ENCODE assay signal across 8 cellular contexts in the genomic region with DNA sequence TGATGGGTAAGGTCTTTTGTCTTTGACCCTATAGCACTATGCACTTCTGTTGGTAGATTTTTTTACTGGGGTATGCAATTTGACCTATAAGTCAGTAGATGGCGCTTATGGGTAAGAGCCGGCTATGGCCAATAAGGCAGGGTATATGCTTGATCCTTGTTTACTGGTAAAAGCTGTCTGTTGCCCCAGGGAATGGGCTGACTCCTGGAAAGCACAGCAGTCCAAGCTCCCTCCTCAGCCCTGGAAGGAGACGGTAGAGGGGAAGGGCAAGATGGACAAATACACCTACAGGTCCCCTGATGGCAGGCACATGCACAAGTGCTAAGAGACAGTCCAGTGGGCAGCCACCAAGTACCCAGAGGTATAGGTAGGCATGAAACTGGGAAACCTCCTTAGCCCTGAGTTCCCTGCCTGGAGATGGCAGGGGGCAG.
A peak's percentile ranks its signal among the peaks of the same experiment; 100 is the strongest.
DNase-seq lines count a peak whose midpoint lies in the region; TF ChIP-seq lines count a peak whose summit lies in the region.

No MANE protein-coding gene starts in this region.

- H3K4me3 ChIP-seq in H7 (ENCODE audit: insufficient read depth, low read depth, low read length) (no peak overlapping the region), Loucy (ENCODE audit: low read length, poor library complexity, severe bottlenecking) (no peak overlapping the region), ascending aorta (no peak overlapping the region), iPS DF 6.9 (ENCODE audit: low read length) (no peak overlapping the region), testis (no peak overlapping the region)

- peak; percentile 18 for DNase-seq in NCI-H748 (lab: John Stamatoyannopoulos, UW; ENCODE audit: unreplicated experiment)
- no peak for DNase-seq in NCI-H748 treated with DMSO at 0.1 percent for 48 hours (lab: John Stamatoyannopoulos, UW)
- DNase-seq in H7 = peak; percentile 9
- DNase-seq in ascending aorta (ENCODE audit: low spot score in 2 of 2) = no peak
- DNase-seq in iPS DF 6.9 (ENCODE audit: low read depth, low spot score) = peak; percentile 7
- DNase-seq in testis = peak; percentile 29
- DNase-seq in amygdala (lab: John Stamatoyannopoulos, UW) = no peak

- H3K79me2 ChIP-seq in Loucy (ENCODE audit: insufficient read depth, low read length) = no peaks in the 10 kb centered on the region

- H2AFZ ChIP-seq in Loucy (ENCODE audit: low read length) = no peak overlapping the region; the same call in 1 of the 2 replicates

- no peaks in the 10 kb centered on the region for H3K9me2 ChIP-seq in Loucy (replicated peaks; ENCODE audit: low read depth, low read length)

- H3K36me3 ChIP-seq in H7 (replicated peaks; ENCODE audit: control insufficient read depth, insufficient read depth, low read length) = no peaks in the 10 kb centered on the region
- H3K36me3 ChIP-seq in Loucy (ENCODE audit: insufficient read depth, low read length) = no peaks in the 10 kb centered on the region
- H3K36me3 ChIP-seq in ascending aorta = no peaks in the 10 kb centered on the region
- no peaks in the 10 kb centered on the region for H3K36me3 ChIP-seq in iPS DF 6.9 (ENCODE audit: control insufficient read depth, insufficient read depth, low read length)
- no peaks in the 10 kb centered on the region for H3K36me3 ChIP-seq in testis (ENCODE audit: low read depth, missing control alignments)

- H3K27me3 ChIP-seq in H7 (ENCODE audit: control insufficient read depth, insufficient read depth, low read length) = no peaks in the 10 kb centered on the region
- no peaks in the 10 kb centered on the region for H3K27me3 ChIP-seq in Loucy (ENCODE audit: insufficient read depth, low read length, poor library complexity, severe bottlenecking)
- no peaks in the 10 kb centered on the region for H3K27me3 ChIP-seq in ascending aorta
- H3K27me3 ChIP-seq in iPS DF 6.9 (ENCODE audit: control insufficient read depth, insufficient read depth, low read length) = no peaks in the 10 kb centered on the region
- no peaks in the 10 kb centered on the region for H3K27me3 ChIP-seq in testis

- WGBS in iPS DF 6.9 (ENCODE audit: insufficient coverage, insufficient read length) = no CpG with 5 or more reads among the region's 3 CpGs
- WGBS in testis, 2 donors = 29 to 49% methylated on average over 3 of the region's 3 CpGs

- no peak overlapping the region for H3K4me2 ChIP-seq in Loucy (ENCODE audit: low read depth, low read length, poor library complexity, severe bottlenecking)

- no peak overlapping the region for H3K27ac ChIP-seq in ascending aorta
- H3K27ac ChIP-seq in iPS DF 6.9 (ENCODE audit: low read length) = no peak overlapping the region
- no peak overlapping the region for H3K27ac ChIP-seq in testis

- H3K9me3 ChIP-seq in Loucy (ENCODE audit: insufficient read depth, low read depth, low read length) (no peaks in the 10 kb centered on the region), ascending aorta (peaks cover 0 to 7% of the 10 kb centered on the region in 2 donors), iPS DF 6.9 (ENCODE audit: control insufficient read depth, insufficient read depth, low read length) (no peaks in the 10 kb centered on the region), testis (no peaks in the 10 kb centered on the region)

- intact Hi-C loops in ascending aorta (cut with DNase I) = loop anchor here (5.0 to 10.0 kb wide), 2 partner anchors 179 to 517 kb away; no protein-coding TSS in a partner anchor
- intact Hi-C loops in testis (cut with DNase I; ENCODE audit: low total_unique reads) = no loop called here

- no peaks in the 10 kb centered on the region for H3K4me1 ChIP-seq in Loucy (ENCODE audit: insufficient read depth, low read length, poor library complexity, severe bottlenecking)
- no peaks in the 10 kb centered on the region for H3K4me1 ChIP-seq in ascending aorta
- H3K4me1 ChIP-seq in iPS DF 6.9 (ENCODE audit: control insufficient read depth, insufficient read depth, low read length) = peaks cover 2% of the 10 kb centered on the region; the same call in 1 of the 2 replicates
- no peaks in the 10 kb centered on the region for H3K4me1 ChIP-seq in testis

- peak; percentile 77 for TF ChIP-seq CTCF in Loucy (conservative IDR thresholded peaks at IDR 0.05; ENCODE audit: low read length)
- peak; percentile 24 to 67 (median 43) for TF ChIP-seq CTCF in ascending aorta (IDR thresholded peaks at IDR 0.05)
- TF ChIP-seq CTCF in testis (IDR thresholded peaks at IDR 0.05) = peak in 2 of 3 experiments; percentile 36 to 61

- no peaks in the 10 kb centered on the region for H4K20me1 ChIP-seq in Loucy (ENCODE audit: insufficient read depth, low read length, poor library complexity, severe bottlenecking)

- H3F3A ChIP-seq in Loucy (ENCODE audit: low read depth) = no peaks in the 10 kb centered on the region

- TF ChIP-seq POLR2A in testis (IDR thresholded peaks at IDR 0.05) = no peak

- no peak overlapping the region for H3K9ac ChIP-seq in Loucy (ENCODE audit: low read depth, low read length, poor library complexity, severe bottlenecking)

Comparison
In these comparisons a context has a peak if more than half of its experiments do, and no peak if none do; other contexts are left out.
1. DNase-seq: peak in NCI-H748 (single experiment), H7 (single experiment), iPS DF 6.9 (single experiment) and testis (single experiment); none in NCI-H748 treated with DMSO at 0.1 percent for 48 hours (single experiment), ascending aorta (0 of 2) and amygdala (0 of 56).
2. Peak in every context shown above with its lines, with median percentiles within 50 percentile points of each other: CTCF ChIP-seq.